Comparison of ENCODE assay signal across 8 cellular contexts in genomic region chr10:74058658-74059057, GRCh38.
DNase-seq lines count a peak whose midpoint lies in the region; ATAC-seq and TF ChIP-seq lines count a peak whose summit lies in the region.

No MANE protein-coding gene starts in this region.

- CTCF ChIA-PET in GM10248 (lab: Yijun Ruan, JAX) (interaction anchor here (0.8 to 1.6 kb wide), 6 partner anchors 9 to 64 kb away, joined by 3 to 7 read pairs (median 4); no protein-coding TSS in a partner anchor), HEK293T (lab: Yijun Ruan, JAX) (interaction anchor here (0.6 to 1.6 kb wide), 5 partner anchors 59 to 178 kb away, joined by 3 to 9 read pairs (median 4); no protein-coding TSS in a partner anchor)

- DNase-seq in AML-193 (lab: John Stamatoyannopoulos, UW), result peak; percentile 12 to 15
- DNase-seq in GM10248 (ENCODE audit: extremely low spot score), result peak; percentile 29
- no peak for DNase-seq in right atrium auricular region (ENCODE audit: low spot score)
- DNase-seq in HEK293T (ENCODE audit: extremely low spot score), result no peak
- DNase-seq in GM03348 (ENCODE audit: low spot score), result no peak

- H3K27me3 ChIP-seq in OCI-LY3 (ENCODE audit: low read depth, low read length) (no peaks in the 10 kb centered on the region), right atrium auricular region (no peaks in the 10 kb centered on the region)

- no peaks in the 10 kb centered on the region for H3K79me2 ChIP-seq in OCI-LY3 (ENCODE audit: low read length)

- H3K9ac ChIP-seq in OCI-LY3 (ENCODE audit: low read length), result no peak overlapping the region

- no peak overlapping the region for H3K4me2 ChIP-seq in OCI-LY3 (ENCODE audit: low read length)

- no peak overlapping the region for H3K4me3 ChIP-seq in OCI-LY3 (ENCODE audit: low read length)
- H3K4me3 ChIP-seq in right atrium auricular region, result no peak overlapping the region

- H3K9me3 ChIP-seq in OCI-LY3 (ENCODE audit: insufficient read depth, low read length) (no peaks in the 10 kb centered on the region), right atrium auricular region (peaks cover 0 to 9% of the 10 kb centered on the region in 2 donors)

- no peak overlapping the region for H2AFZ ChIP-seq in OCI-LY3 (ENCODE audit: low read depth, low read length)

- TF ChIP-seq CTCF in GM10248 (IDR thresholded peaks at IDR 0.05; ENCODE audit: control extremely low read depth, extremely low read depth, low read depth, missing control alignments) (peak; percentile 53), OCI-LY3 (IDR thresholded peaks at IDR 0.05; ENCODE audit: low read depth, low read length) (peak; percentile 31; the same call in 1 of the 2 replicates), right atrium auricular region (IDR thresholded peaks at IDR 0.05) (peak in 1 of 2 donors; percentile 37)

- H3K27ac ChIP-seq in OCI-LY3 (ENCODE audit: low read length) (no peak overlapping the region), right atrium auricular region (peak overlapping the region; percentile 62 to 85)

- POLR2A ChIA-PET in GM10248 (lab: Yijun Ruan, JAX) (no interaction called here), HEK293T (lab: Yijun Ruan, JAX) (no interaction called here)

- H3K36me3 ChIP-seq in OCI-LY3 (replicated peaks; ENCODE audit: low read depth, low read length) (no peaks in the 10 kb centered on the region), right atrium auricular region (peaks cover 17% of the 10 kb centered on the region)

- 0 out of 2 replicates have a peak, but pooled peaks cover 3% of the 10 kb centered on the region for H4K20me1 ChIP-seq in OCI-LY3 (ENCODE audit: insufficient read depth, low read length)

- H3K4me1 ChIP-seq in OCI-LY3 (ENCODE audit: low read length), result peaks cover 18% of the 10 kb centered on the region
- peaks cover 0 to 52% of the 10 kb centered on the region in 2 donors for H3K4me1 ChIP-seq in right atrium auricular region

- ATAC-seq in GM21447 (IDR thresholded peaks at IDR 0.05; ENCODE audit: unreplicated experiment) (no peak), HG03432 (IDR thresholded peaks at IDR 0.05; ENCODE audit: unreplicated experiment) (no peak)

TF ChIP-seq in HEK293T, 16 proteins besides CTCF, POLR2A, EP300 and RAD21:
- TF ChIP-seq FOXM1 (IDR thresholded peaks at IDR 0.05; ENCODE audit: borderline replicate concordance) (no peak), FOXA1 (IDR thresholded peaks at IDR 0.05) (no peak)

Comparison
In these comparisons a context has a peak if more than half of its experiments do, and no peak if none do; other contexts are left out.
1. DNase-seq: peak in AML-193 (2 of 2) and GM10248 (single experiment); none in right atrium auricular region (single experiment), HEK293T (single experiment) and GM03348 (single experiment).